Comparison of ENCODE assay signal across 26 cellular contexts in genomic region chr2:238020816-238021215, GRCh38.
"Had no signal": no experiment of that assay in that cellular context is flagged by ENCODE, and none has a peak within 500 bp of the region (broad histone marks: within the 10 kb centered on the region; RNA-seq: fewer than 3 reads in every experiment).

No MANE protein-coding gene starts in this region.

- H3K9me3 Mint-ChIP-seq: activated T-helper 1 cell treated with anti-CD3 and anti-CD28 coated beads, Interleukin-12 subunit alpha, Interleukin-12 subunit beta, Interleukin-2, Interleukin-4 antibody, amounts not matched to agents 30 ng/mL and 10 ng/mL and 1 ng/mL, durations not matched to agents 14 hours and 24 hours and 36 hours; T-helper 1 cell treated with Interleukin-12 subunit alpha and Interleukin-12 subunit beta and Interleukin-4 antibody, amounts not matched to agents 30 μg/mL and 1 μg/mL, for 36 hours had no signal

- H3K4me1 ChIP-seq: right atrium auricular region, testis, upper lobe of left lung, vagina had no signal

- DNase-seq: activated CD4-positive, alpha-beta T cell treated with anti-CD3 and anti-CD28 coated beads for 4 hours; activated CD4-positive, alpha-beta T cell treated with anti-CD3 and anti-CD28 coated beads, Interleukin-2, amount 50 U/mL, for 4 hours; activated gamma-delta T cell; activated naive CD4-positive, alpha-beta T cell treated with anti-CD3 and anti-CD28 coated beads, Interleukin-2, amount 50 U/mL, for 16 hours; activated T-cell treated with anti-CD3 and anti-CD28 coated beads, Interleukin-2, amount 50 U/mL, for 1 hour; amniotic stem cell; caudate nucleus; esophagus squamous epithelium; foreskin melanocyte; left ventricle myocardium superior; nucleus accumbens; stimulated activated CD4-positive, alpha-beta T cell treated with anti-CD3 and anti-CD28 coated beads, Interleukin-1b, Interleukin-23, amount 100 ng/mL, for 48 hours; stimulated activated naive CD4-positive, alpha-beta T cell; SW 1271; T-helper 9 cell; upper lobe of left lung had no signal

- FAIRE-seq: islet of Langerhans, TTC549 had no signal

- H3K9ac ChIP-seq: parathyroid adenoma had no signal

- H3K27ac Mint-ChIP-seq: activated T-helper 1 cell treated with anti-CD3 and anti-CD28 coated beads, Interleukin-12 subunit alpha, Interleukin-12 subunit beta, Interleukin-2, Interleukin-4 antibody, amounts not matched to agents 30 ng/mL and 10 ng/mL and 1 ng/mL, durations not matched to agents 14 hours and 24 hours and 36 hours; T-helper 1 cell treated with Interleukin-12 subunit alpha and Interleukin-12 subunit beta and Interleukin-4 antibody, amounts not matched to agents 30 μg/mL and 1 μg/mL, for 36 hours had no signal

- H3K4me2 ChIP-seq: smooth muscle cell had no signal

- H3K9me3 ChIP-seq: esophagus squamous epithelium, right atrium auricular region, testis, upper lobe of left lung, vagina had no signal

- H3K4me3 Mint-ChIP-seq: activated T-helper 1 cell treated with anti-CD3 and anti-CD28 coated beads, Interleukin-12 subunit alpha, Interleukin-12 subunit beta, Interleukin-2, Interleukin-4 antibody, amounts not matched to agents 30 ng/mL and 10 ng/mL and 1 ng/mL, durations not matched to agents 14 hours and 24 hours and 36 hours; T-helper 1 cell treated with Interleukin-12 subunit alpha and Interleukin-12 subunit beta and Interleukin-4 antibody, amounts not matched to agents 30 μg/mL and 1 μg/mL, for 36 hours had no signal

- H3K27ac ChIP-seq: esophagus squamous epithelium, parathyroid adenoma, right atrium auricular region, testis, upper lobe of left lung, vagina, VCaP had no signal

- H3K4me3 ChIP-seq: esophagus squamous epithelium, right atrium auricular region, smooth muscle cell, testis, upper lobe of left lung, vagina had no signal

- H3K27me3 ChIP-seq: esophagus squamous epithelium, right atrium auricular region, testis, upper lobe of left lung, vagina had no signal

- H2AFZ ChIP-seq: parathyroid adenoma had no signal

- ATAC-seq: left ventricle myocardium superior had no signal
